In the genomic region with DNA sequence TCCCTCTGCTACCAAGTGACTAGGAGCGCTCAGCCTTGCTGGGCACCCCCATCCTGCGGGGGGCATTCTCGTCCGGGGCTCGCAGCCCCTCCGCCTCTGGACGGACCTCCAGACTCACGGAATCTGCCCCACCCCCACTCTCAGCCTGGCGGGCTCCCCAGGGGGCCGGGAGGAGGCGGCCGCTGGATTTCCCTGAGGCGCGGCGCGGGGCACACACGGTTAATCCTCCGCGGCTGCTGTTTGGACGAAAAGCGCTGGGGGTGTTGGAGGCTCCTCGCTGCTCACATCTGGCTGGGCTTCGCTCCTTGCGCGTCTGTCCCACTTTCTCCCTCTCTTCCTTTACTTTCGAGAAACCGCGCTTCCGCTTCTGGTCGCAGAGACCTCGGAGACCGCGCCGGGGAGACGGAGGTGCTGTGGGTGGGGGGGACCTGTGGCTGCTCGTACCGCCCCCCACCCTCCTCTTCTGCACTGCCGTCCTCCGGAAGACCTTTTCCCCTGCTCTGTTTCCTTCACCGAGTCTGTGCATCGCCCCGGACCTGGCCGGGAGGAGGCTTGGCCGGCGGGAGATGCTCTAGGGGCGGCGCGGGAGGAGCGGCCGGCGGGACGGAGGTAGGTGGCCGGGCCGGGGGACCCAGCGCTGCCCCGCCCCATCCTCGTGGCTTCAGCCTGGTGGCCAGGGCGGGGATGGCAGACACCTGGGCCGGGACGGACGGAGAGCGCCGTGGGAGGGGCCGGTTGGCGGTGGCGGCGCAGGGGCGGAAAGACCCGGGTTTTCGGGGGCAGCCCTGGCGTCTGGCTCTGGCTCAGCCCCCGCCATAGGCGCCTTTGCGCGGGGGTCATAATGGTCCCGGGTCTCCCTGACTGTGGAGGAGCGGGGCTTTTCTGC, we compare ENCODE assay signal across 8 cellular contexts. TPM values are rescaled to one million over a fixed set of nuclear protein-coding genes. Genes with fewer than 3 reads are reported as not detected.
A peak's percentile ranks its signal among the peaks of the same experiment; 100 is the strongest.
DNase-seq lines count a peak whose midpoint lies in the region; ATAC-seq and TF ChIP-seq lines count a peak whose summit lies in the region.

A gene with protein sequence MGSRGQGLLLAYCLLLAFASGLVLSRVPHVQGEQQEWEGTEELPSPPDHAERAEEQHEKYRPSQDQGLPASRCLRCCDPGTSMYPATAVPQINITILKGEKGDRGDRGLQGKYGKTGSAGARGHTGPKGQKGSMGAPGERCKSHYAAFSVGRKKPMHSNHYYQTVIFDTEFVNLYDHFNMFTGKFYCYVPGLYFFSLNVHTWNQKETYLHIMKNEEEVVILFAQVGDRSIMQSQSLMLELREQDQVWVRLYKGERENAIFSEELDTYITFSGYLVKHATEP (plus strand): TSS at position 284 of the 886 bp plus-strand sequence. CDS start 19,800 bp downstream, outside the sequence.

- H3K27me3 ChIP-seq in MM.1S (replicated peaks; ENCODE audit: insufficient read depth, low read length) (peaks cover 97% of the 10 kb centered on the region), psoas muscle (ENCODE audit: insufficient read depth in 3 of 3, low read length in 2 of 3) (peaks cover 0 to 12% (median 0%) of the 10 kb centered on the region in 3 donors)

- H2AFZ ChIP-seq in MM.1S (ENCODE audit: low read length), result peak within 1 kb of the TSS; percentile 90

- H3K79me2 ChIP-seq in MM.1S (ENCODE audit: low read length), result no peaks in the 10 kb centered on the region

- 7 to 9% (median 8%) methylated on average over 62 to 77 of the region's 77 CpGs for WGBS in psoas muscle, 3 donors

- DNase-seq in D341Med (ENCODE audit: low spot score), result peak; percentile 80
- DNase-seq in MM.1S, result peak; percentile 21
- peak; percentile 84 for DNase-seq in left cardiac atrium
- DNase-seq in psoas muscle, result peak; percentile 59 to 77
- DNase-seq in NCI-H1092 treated with DMSO at 0.1 percent for 48 hours (lab: John Stamatoyannopoulos, UW), result no peak

- no peaks in the 10 kb centered on the region for H3F3A ChIP-seq in MM.1S (ENCODE audit: insufficient read depth, low read length)

- peak; percentile 20 to 41 for ATAC-seq in left cardiac atrium
- peak; percentile 42 to 69 (median 54) for ATAC-seq in psoas muscle
- no peak for ATAC-seq in GM18861 (IDR thresholded peaks at IDR 0.05; ENCODE audit: unreplicated experiment)
- no peak for ATAC-seq in GM18519 (IDR thresholded peaks at IDR 0.05; ENCODE audit: low FRiP score, unreplicated experiment)

- H3K27ac Mint-ChIP-seq in activated naive CD4-positive, alpha-beta T cell treated with anti-CD3 and anti-CD28 coated beads, Interleukin-2, amount 50 U/mL, for 24 hours, result peak within 1 kb of the TSS; percentile 2

- peak within 1 kb of the TSS; percentile 90 for H3K4me3 Mint-ChIP-seq in activated naive CD4-positive, alpha-beta T cell treated with anti-CD3 and anti-CD28 coated beads, Interleukin-2, amount 50 U/mL, for 24 hours

- H3K36me3 ChIP-seq in MM.1S (replicated peaks; ENCODE audit: insufficient read depth, low read length) (no peaks in the 10 kb centered on the region), psoas muscle (ENCODE audit: insufficient read depth in 1 of 2, low read depth in 1 of 2) (no peaks in the 10 kb centered on the region)

- H3K4me2 ChIP-seq in MM.1S (ENCODE audit: low read depth, low read length), result peak within 1 kb of the TSS; percentile 100

- no peak within 1 kb of the TSS for H3K27ac ChIP-seq in MM.1S (ENCODE audit: low read length)
- peak within 1 kb of the TSS; percentile 71 for H3K27ac ChIP-seq in psoas muscle

- intact Hi-C loops in left cardiac atrium (cut with DNase I), result no loop called here
- intact Hi-C loops in psoas muscle (cut with DNase I), result no loop called here

- peaks cover 3% of the 10 kb centered on the region for H3K27me3 Mint-ChIP-seq in activated naive CD4-positive, alpha-beta T cell treated with anti-CD3 and anti-CD28 coated beads, Interleukin-2, amount 50 U/mL, for 24 hours

- TF ChIP-seq CTCF in MM.1S (IDR thresholded peaks at IDR 0.05; ENCODE audit: low read length), result peak; percentile 46
- peak; percentile 25 for TF ChIP-seq CTCF in psoas muscle (IDR thresholded peaks at IDR 0.05)

- H3K4me1 ChIP-seq in MM.1S (ENCODE audit: low read length), result no peaks in the 10 kb centered on the region
- H3K4me1 ChIP-seq in psoas muscle, result peaks cover 46% of the 10 kb centered on the region

- no peaks in the 10 kb centered on the region for H4K20me1 ChIP-seq in MM.1S (ENCODE audit: insufficient read depth, low read length)

- H3K36me3 Mint-ChIP-seq in activated naive CD4-positive, alpha-beta T cell treated with anti-CD3 and anti-CD28 coated beads, Interleukin-2, amount 50 U/mL, for 24 hours, result no peaks in the 10 kb centered on the region

- H3K9me3 ChIP-seq in MM.1S (replicated peaks; ENCODE audit: insufficient read depth, low read length), result no peaks in the 10 kb centered on the region
- H3K9me3 ChIP-seq in psoas muscle, result no peaks in the 10 kb centered on the region

- H3K9me3 Mint-ChIP-seq in activated naive CD4-positive, alpha-beta T cell treated with anti-CD3 and anti-CD28 coated beads, Interleukin-2, amount 50 U/mL, for 24 hours, result no peaks in the 10 kb centered on the region

- H3K4me1 Mint-ChIP-seq in activated naive CD4-positive, alpha-beta T cell treated with anti-CD3 and anti-CD28 coated beads, Interleukin-2, amount 50 U/mL, for 24 hours, result peaks cover 12% of the 10 kb centered on the region

- peak within 1 kb of the TSS; percentile 74 for H3K4me3 ChIP-seq in MM.1S (ENCODE audit: low read length)
- peak within 1 kb of the TSS; percentile 69 for H3K4me3 ChIP-seq in psoas muscle

- no peak within 1 kb of the TSS for H3K9ac ChIP-seq in MM.1S (ENCODE audit: low read length)

- no peaks in the 10 kb centered on the region for H3K9me2 ChIP-seq in MM.1S (replicated peaks; ENCODE audit: insufficient read depth, low read length)

RNA-seq across cellular contexts. Expression of the gene that starts here (rescaled TPM):
- total RNA-seq in left cardiac atrium (100 to 1,000 TPM; 377 to 765 TPM), psoas muscle (10 to 100 TPM; 10.5 to 22.8 (median 16.9) TPM)
- polyA plus RNA-seq in psoas muscle, result 10 to 100 TPM; 12.2 to 22.6 (median 16.4) TPM

Comparison
In these comparisons a context has a peak if more than half of its experiments do, and no peak if none do; other contexts are left out.
1. RNA of the gene that starts here (total RNA-seq): 377 to 765 TPM in left cardiac atrium; 10.5 to 22.8 TPM in psoas muscle; every median in the first group is over 10 times any median in the second.
2. ATAC-seq: peak in left cardiac atrium (2 of 2) and psoas muscle (4 of 4); none in GM18861 (single experiment) and GM18519 (single experiment).